Comparison of ENCODE assay signal across 17 cellular contexts in the genomic region with DNA sequence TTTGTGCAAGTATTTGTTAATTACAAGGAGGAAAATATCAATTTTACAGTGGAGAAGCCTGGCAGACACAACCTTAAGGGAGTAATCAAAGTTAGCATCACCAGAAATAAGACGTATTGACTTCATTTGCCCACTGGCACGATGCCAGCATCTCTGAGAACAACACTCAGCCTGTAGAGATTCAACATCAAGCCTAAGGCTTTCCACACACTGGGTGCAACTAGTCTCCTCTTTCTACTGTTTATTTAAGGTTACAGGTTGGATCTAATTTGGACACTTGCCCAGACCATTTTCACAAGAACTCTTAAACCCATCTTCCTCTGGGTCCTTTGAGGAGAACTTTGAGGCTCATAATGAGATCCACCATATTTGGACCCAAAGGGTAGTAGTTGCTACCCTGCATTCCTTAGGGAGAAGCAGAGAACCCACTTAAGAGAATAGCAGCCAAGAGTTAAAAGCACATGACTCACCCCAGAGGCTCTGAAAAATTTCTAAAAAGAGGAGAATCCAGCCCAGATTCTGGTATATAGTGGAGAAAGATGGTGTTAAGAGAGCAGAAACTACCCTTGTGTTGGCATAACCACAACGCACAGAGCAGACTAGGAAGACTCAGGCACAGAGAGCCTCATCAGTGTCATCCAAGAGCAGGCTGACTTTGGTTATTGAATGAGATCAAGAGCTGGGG.
DNase-seq lines count a peak whose midpoint lies in the region; TF ChIP-seq lines count a peak whose summit lies in the region.
"Had no signal": no experiment of that assay in that cellular context is flagged by ENCODE, and none has a peak within 500 bp of the region (broad histone marks: within the 10 kb centered on the region; RNA-seq: fewer than 3 reads in every experiment).

No MANE protein-coding gene starts in this region.

- peaks cover 27% of the 10 kb centered on the region for H3K4me1 Mint-ChIP-seq in HFFc6 (ENCODE audit: low read depth)
- H3K4me1 Mint-ChIP-seq in T-helper 2 cell treated with Interferon-gamma antibody and Interleukin-4, amounts not matched to agents 5 μg/mL and 100 μg/mL, for 36 hours (ENCODE audit: low read depth) = peaks cover 2% of the 10 kb centered on the region
- H3K4me1 Mint-ChIP-seq in activated naive CD4-positive, alpha-beta T cell treated with anti-CD3 and anti-CD28 coated beads, Interleukin-2, amount 10 ng/mL, durations not matched to agents 7 days and 5 days = peaks cover 4% of the 10 kb centered on the region

- peak overlapping the region; percentile 16; the same call in 1 of the 2 replicates for H3K27ac Mint-ChIP-seq in HFFc6
- H3K27ac Mint-ChIP-seq in T-helper 2 cell treated with Interferon-gamma antibody and Interleukin-4, amounts not matched to agents 5 μg/mL and 100 μg/mL, for 36 hours = no peak overlapping the region
- no peak overlapping the region for H3K27ac Mint-ChIP-seq in activated naive CD4-positive, alpha-beta T cell treated with anti-CD3 and anti-CD28 coated beads, Interleukin-2, amount 10 ng/mL, durations not matched to agents 7 days and 5 days
- H3K27ac Mint-ChIP-seq: dendritic cell treated with granulocyte-macrophage colony-stimulating factor and Interleukin-4, amounts not matched to agents 40 ng/mL and 50 ng/mL, for 4 days had no signal

- CTCF ChIA-PET in activated naive CD4-positive, alpha-beta T cell treated with anti-CD3 and anti-CD28 coated beads, Interleukin-2, amount 10 ng/mL, durations not matched to agents 7 days and 5 days (lab: Charles Lee) = no interaction called here

- H3K27me3 Mint-ChIP-seq in HFFc6 (ENCODE audit: insufficient read depth) = peaks cover 1% of the 10 kb centered on the region
- H3K27me3 Mint-ChIP-seq in T-helper 2 cell treated with Interferon-gamma antibody and Interleukin-4, amounts not matched to agents 5 μg/mL and 100 μg/mL, for 36 hours (ENCODE audit: low read depth) = no peaks in the 10 kb centered on the region
- H3K27me3 Mint-ChIP-seq in activated naive CD4-positive, alpha-beta T cell treated with anti-CD3 and anti-CD28 coated beads, Interleukin-2, amount 10 ng/mL, durations not matched to agents 7 days and 5 days = no peaks in the 10 kb centered on the region

- H3K9me3 Mint-ChIP-seq in HFFc6 = no peaks in the 10 kb centered on the region
- H3K9me3 Mint-ChIP-seq in T-helper 2 cell treated with Interferon-gamma antibody and Interleukin-4, amounts not matched to agents 5 μg/mL and 100 μg/mL, for 36 hours = no peaks in the 10 kb centered on the region
- peaks cover 2% of the 10 kb centered on the region for H3K9me3 Mint-ChIP-seq in activated naive CD4-positive, alpha-beta T cell treated with anti-CD3 and anti-CD28 coated beads, Interleukin-2, amount 10 ng/mL, durations not matched to agents 7 days and 5 days

- no peak overlapping the region for H3K4me3 Mint-ChIP-seq in HFFc6
- H3K4me3 Mint-ChIP-seq in T-helper 2 cell treated with Interferon-gamma antibody and Interleukin-4, amounts not matched to agents 5 μg/mL and 100 μg/mL, for 36 hours = no peak overlapping the region
- no peak overlapping the region for H3K4me3 Mint-ChIP-seq in activated naive CD4-positive, alpha-beta T cell treated with anti-CD3 and anti-CD28 coated beads, Interleukin-2, amount 10 ng/mL, durations not matched to agents 7 days and 5 days
- H3K4me3 Mint-ChIP-seq: dendritic cell treated with granulocyte-macrophage colony-stimulating factor and Interleukin-4, amounts not matched to agents 40 ng/mL and 50 ng/mL, for 4 days had no signal

- in situ Hi-C loops in astrocyte of the spinal cord (cut with HindIII; ENCODE audit: low sequenced_read_pairs) = no loop called here

- DNase-seq in NCI-H510A treated with DMSO at 0.1 percent for 48 hours (lab: John Stamatoyannopoulos, UW) (peak; percentile 47), NCI-H510A (lab: John Stamatoyannopoulos, UW) (no peak), HFFc6 (peak; percentile 13), astrocyte of the spinal cord (ENCODE audit: low read depth, low spot score) (peak; percentile 1), iris pigment epithelial cell (ENCODE audit: low read depth) (peak; percentile 81), NCI-H774 (lab: John Stamatoyannopoulos, UW) (no peak)
- no peak for DNase-seq in T-helper 2 cell treated with Interferon-gamma antibody and Interleukin-4, amounts not matched to agents 5 μg/mL and 100 μg/mL, for 36 hours (ENCODE audit: low spot score)
- no peak for DNase-seq in activated naive CD4-positive, alpha-beta T cell treated with anti-CD3 and anti-CD28 coated beads, Interleukin-2, amount 10 ng/mL, durations not matched to agents 7 days and 5 days
- DNase-seq: activated CD8-positive, alpha-beta memory T cell treated with anti-CD3 and anti-CD28 coated beads, Interleukin-2, amount 50 U/mL, for 4 hours; activated gamma-delta T cell treated with Interleukin-2 at 50 U/mL for 16 hours; MG63; NCI-H1930; right lobe of liver; SHP77 treated with DMSO at 0.1 percent for 48 hours; stimulated activated CD4-positive, alpha-beta T cell treated with anti-CD3 and anti-CD28 coated beads, Interleukin-1b, Interleukin-23, amount 100 ng/mL, for 48 hours; substantia nigra had no signal

- TF ChIP-seq CTCF in HFFc6 (IDR thresholded peaks at IDR 0.05) = no peak
- TF ChIP-seq CTCF in astrocyte of the spinal cord (IDR thresholded peaks at IDR 0.05; ENCODE audit: low read depth, low read length) = no peak

- H3K36me3 Mint-ChIP-seq in HFFc6 (ENCODE audit: low read depth) = no peaks in the 10 kb centered on the region
- H3K36me3 Mint-ChIP-seq in T-helper 2 cell treated with Interferon-gamma antibody and Interleukin-4, amounts not matched to agents 5 μg/mL and 100 μg/mL, for 36 hours (ENCODE audit: low read depth) = no peaks in the 10 kb centered on the region
- no peaks in the 10 kb centered on the region for H3K36me3 Mint-ChIP-seq in activated naive CD4-positive, alpha-beta T cell treated with anti-CD3 and anti-CD28 coated beads, Interleukin-2, amount 10 ng/mL, durations not matched to agents 7 days and 5 days

- no peak overlapping the region for H3K4me3 ChIP-seq in astrocyte of the spinal cord (ENCODE audit: low read depth, low read length)
- H3K4me3 ChIP-seq: MG63, right lobe of liver had no signal

Comparison
In these comparisons a context has a peak if more than half of its experiments do, and no peak if none do; other contexts are left out.
1. DNase-seq: peak in NCI-H510A treated with DMSO at 0.1 percent for 48 hours (single experiment), HFFc6 (single experiment), astrocyte of the spinal cord (single experiment) and iris pigment epithelial cell (single experiment); none in NCI-H510A (single experiment), T-helper 2 cell treated with Interferon-gamma antibody and Interleukin-4, amounts not matched to agents 5 μg/mL and 100 μg/mL, for 36 hours (single experiment), NCI-H774 (single experiment) and activated naive CD4-positive, alpha-beta T cell treated with anti-CD3 and anti-CD28 coated beads, Interleukin-2, amount 10 ng/mL, durations not matched to agents 7 days and 5 days (single experiment).